Comparison of ENCODE assay signal across 8 cellular contexts in the genomic region with DNA sequence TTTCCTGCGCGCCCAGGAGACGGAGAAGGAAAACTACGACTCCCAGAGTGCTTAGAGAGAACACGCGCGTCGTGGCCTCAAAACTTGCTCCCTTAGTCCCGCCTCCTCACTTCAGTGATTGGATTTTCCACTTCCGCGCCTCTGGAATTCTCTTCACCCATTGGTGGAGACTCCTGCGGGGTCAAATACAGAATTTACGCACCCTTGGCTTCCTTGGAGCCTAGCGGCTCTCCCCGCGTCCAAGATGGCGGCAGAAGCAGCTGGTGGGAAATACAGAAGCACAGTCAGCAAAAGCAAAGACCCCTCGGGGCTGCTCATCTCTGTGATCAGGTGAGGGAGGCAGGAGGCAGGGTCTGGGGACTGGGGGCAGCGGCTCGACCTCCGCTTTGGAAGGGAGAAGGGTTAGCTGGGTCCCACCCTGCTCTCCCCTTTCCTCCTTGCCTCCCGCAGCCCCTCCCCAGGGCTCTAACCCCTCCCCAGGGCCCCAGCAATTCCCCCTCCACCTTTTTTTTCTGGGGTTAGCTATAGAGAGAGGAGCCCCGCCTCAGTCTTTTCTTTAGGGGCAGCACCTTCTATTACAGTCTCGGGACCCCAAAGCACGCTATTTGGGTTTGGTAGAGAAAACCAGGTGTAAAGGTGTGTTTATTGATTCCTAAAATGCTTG. TPM values are rescaled to one million over a fixed set of nuclear protein-coding genes. Genes with fewer than 3 reads are reported as not detected.
A peak's percentile ranks its signal among the peaks of the same experiment; 100 is the strongest.
DNase-seq lines count a peak whose midpoint lies in the region; ATAC-seq, FAIRE-seq and TF ChIP-seq lines count a peak whose summit lies in the region.

TSS of gene EXOC4 (plus strand) at position 221 of the 664 bp plus-strand sequence.

- peak within 1 kb of the TSS; percentile 93 for H3K9ac ChIP-seq in keratinocyte (ENCODE audit: control insufficient read depth, extremely low read depth, insufficient read depth, low read length)

- peak within 1 kb of the TSS; percentile 88 to 99 (median 97) for H3K4me3 ChIP-seq in keratinocyte (ENCODE audit: control insufficient read depth in 2 of 3, extremely low read depth in 1 of 3, insufficient read depth in 2 of 3, low read depth in 1 of 3, low read length in 3 of 3)

- TF ChIP-seq POLR2A in GM19099 (IDR thresholded peaks at IDR 0.05; ENCODE audit: extremely low read depth, insufficient read length, low read depth): peak; percentile 83

- peak; percentile 98 for ATAC-seq in HG03432 (IDR thresholded peaks at IDR 0.05; ENCODE audit: unreplicated experiment)

- dilution Hi-C loops in keratinocyte (cut with MboI; ENCODE audit: extremely low pct_ligation_motif_present, low sequenced_read_pairs): no loop called here

- H3K4me2 ChIP-seq in keratinocyte (ENCODE audit: control insufficient read depth, extremely low read depth, insufficient read depth, low read depth, low read length): peak within 1 kb of the TSS; percentile 92

- no peaks in the 10 kb centered on the region for H4K20me1 ChIP-seq in keratinocyte (ENCODE audit: control insufficient read depth, extremely low read depth, insufficient read depth, low read length)

- H3K36me3 ChIP-seq in keratinocyte (ENCODE audit: control insufficient read depth in 2 of 2, extremely low read depth in 1 of 2, insufficient read depth in 2 of 2, low read length in 2 of 2): no peaks in the 10 kb centered on the region

- H3K27ac ChIP-seq in keratinocyte (ENCODE audit: control insufficient read depth, insufficient read depth, low read length): peak within 1 kb of the TSS; percentile 91

- no peaks in the 10 kb centered on the region for H3K9me1 ChIP-seq in keratinocyte (ENCODE audit: control insufficient read depth, extremely low read depth, insufficient read depth, low read length)

- H3K27me3 ChIP-seq in keratinocyte (ENCODE audit: control insufficient read depth, extremely low read depth, insufficient read depth, low read length): no peaks in the 10 kb centered on the region

- peaks cover 42% of the 10 kb centered on the region for H3K79me2 ChIP-seq in keratinocyte (ENCODE audit: control insufficient read depth, insufficient read depth, low read length)

- peaks cover 7% of the 10 kb centered on the region for H3K4me1 ChIP-seq in keratinocyte (ENCODE audit: control insufficient read depth, extremely low read depth, insufficient read depth, low read length)

- peak; percentile 99 for FAIRE-seq in keratinocyte (lab: Jason Lieb, UNC)

- DNase-seq in AG20443 (ENCODE audit: low spot score): peak; percentile 96
- peak; percentile 90 for DNase-seq in NCI-H510A (lab: John Stamatoyannopoulos, UW)
- DNase-seq in activated CD4-positive, alpha-beta T cell treated with anti-CD3 and anti-CD28 coated beads for 1 hour: peak; percentile 82
- peak; percentile 94 for DNase-seq in cerebellum (ENCODE audit: low spot score)
- peak; percentile 78 for DNase-seq in keratinocyte (ENCODE audit: low read depth, low spot score)
- DNase-seq in stimulated activated CD4-positive, alpha-beta T cell treated with anti-CD3 and anti-CD28 coated beads, Interleukin-15, amount 100 ng/mL, for 1 hour (ENCODE audit: low read depth in 1 of 2, low spot score in 1 of 2): peak; percentile 64 to 76

- no peak for TF ChIP-seq CTCF in keratinocyte (optimal IDR thresholded peaks at IDR 0.05 in 1 of 3, IDR thresholded peaks at IDR 0.05 in 1 of 3, conservative IDR thresholded peaks at IDR 0.05 in 1 of 3; ENCODE audit: extremely low read depth in 1 of 3, insufficient read depth in 2 of 3, low read length in 3 of 3)

- peak within 1 kb of the TSS; percentile 97 for H2AFZ ChIP-seq in keratinocyte (ENCODE audit: control insufficient read depth, low read length)

- H3K9me3 ChIP-seq in keratinocyte (ENCODE audit: control insufficient read depth, low read depth, low read length): no peaks in the 10 kb centered on the region

RNA-seq across cellular contexts. Expression of gene EXOC4, which starts in this region (rescaled TPM):
- 106 TPM for total RNA-seq in cerebellum
- polyA plus RNA-seq in keratinocyte: 51.1 to 70.4 TPM (median 52.6 TPM) in 3 replicates
- 73.3 TPM for polyA plus RNA-seq in keratinocyte (2011; ENCODE audit: low read depth)
- 53.0 and 66.3 TPM in 2 replicates for polyA plus RNA-seq in keratinocyte (2011; cell fraction: cytosol; rRNA removed)
- 67.6 and 67.9 TPM in 2 replicates for polyA plus RNA-seq in keratinocyte (2011; cell fraction: nucleus; rRNA removed)
- 34.1 and 38.7 TPM in 2 replicates for polyA plus RNA-seq in keratinocyte (2012; ENCODE audit: low replicate concordance)
- 44.4 to 185 TPM (median 125 TPM) in 3 replicates for polyA minus RNA-seq in keratinocyte
- polyA minus RNA-seq in keratinocyte (2011; cell fraction: cytosol; rRNA and poly(A)+ RNA removed): 61.8 TPM
- polyA minus RNA-seq in keratinocyte (2011; cell fraction: nucleus; rRNA and poly(A)+ RNA removed): 112 and 286 TPM in 2 replicates

Comparison
In these comparisons a context has a peak if more than half of its experiments do, and no peak if none do; other contexts are left out.
1. Peak in every context shown above with its lines: DNase-seq, ATAC-seq, H3K4me3 ChIP-seq and H3K27ac ChIP-seq.